Comparison of ENCODE assay signal across 12 cellular contexts in genomic region chr3:52524752-52525661, GRCh38. TPM values are rescaled to one million over a fixed set of nuclear protein-coding genes. Genes with fewer than 3 reads are reported as not detected.
A peak's percentile ranks its signal among the peaks of the same experiment; 100 is the strongest.
DNase-seq lines count a peak whose midpoint lies in the region; ATAC-seq, FAIRE-seq and TF ChIP-seq lines count a peak whose summit lies in the region.
"Had no signal": no experiment of that assay in that cellular context is flagged by ENCODE, and none has a peak within 500 bp of the region (broad histone marks: within the 10 kb centered on the region; RNA-seq: fewer than 3 reads in every experiment).

No MANE protein-coding gene starts in this region.

- peaks cover 7% of the 10 kb centered on the region for H3K79me2 ChIP-seq in endothelial cell of umbilical vein (ENCODE audit: control insufficient read depth, insufficient read depth, low read length)
- H3K79me2 ChIP-seq in HepG2 (ENCODE audit: insufficient read depth, low read length), result no peaks in the 10 kb centered on the region

- in situ Hi-C loops in HepG2 (cut with HindIII; ENCODE audit: extremely low pct_ligation_motif_present, low pct_unique_long_range_greater_than_20kb) (no loop called here), transverse colon (cut with MboI; ENCODE audit: low pct_ligation_motif_present in 1 of 4, low pct_unique_long_range_greater_than_20kb in 1 of 4, low sequenced_read_pairs in 3 of 4) (no loop called here)

- dilution Hi-C loops in endothelial cell of umbilical vein (cut with MboI; ENCODE audit: extremely low pct_ligation_motif_present, low sequenced_read_pairs), result no loop called here

- no peaks in the 10 kb centered on the region for H3K9me1 ChIP-seq in endothelial cell of umbilical vein (replicated peaks; ENCODE audit: control insufficient read depth, extremely low read depth, insufficient read depth, low read length)

- H3K9me3 ChIP-seq in endothelial cell of umbilical vein (replicated peaks; ENCODE audit: control insufficient read depth, insufficient read depth, low read length) (no peaks in the 10 kb centered on the region), HepG2 (ENCODE audit: low read length) (no peaks in the 10 kb centered on the region), transverse colon (no peaks in the 10 kb centered on the region)
- H3K9me3 ChIP-seq: A549 had no signal

- H3K27me3 ChIP-seq in endothelial cell of umbilical vein (ENCODE audit: control insufficient read depth in 2 of 2, insufficient read depth in 2 of 2, low read length in 2 of 2) (no peaks in the 10 kb centered on the region), HepG2 (ENCODE audit: control insufficient read depth in 1 of 2, insufficient read depth in 2 of 2, low read length in 2 of 2) (no peaks in the 10 kb centered on the region; a peak in 1 of 5 replicates), transverse colon (no peaks in the 10 kb centered on the region)

- no peak for FAIRE-seq in endothelial cell of umbilical vein (lab: Jason Lieb, UNC)
- FAIRE-seq in HepG2 (lab: Jason Lieb, UNC), result no peak
- FAIRE-seq: A549, frontal cortex, H54 had no signal

- H3K4me3 ChIP-seq in endothelial cell of umbilical vein (replicated peaks in 1 of 3; ENCODE audit: insufficient read depth in 1 of 3, low read depth in 1 of 3, low read length in 3 of 3) (no peak overlapping the region), HepG2 (replicated peaks in 1 of 3; ENCODE audit: insufficient read depth in 1 of 3, low read depth in 2 of 3, low read length in 3 of 3) (no peak overlapping the region), transverse colon (no peak overlapping the region)
- H3K4me3 ChIP-seq: A549 had no signal

- H3K4me1 ChIP-seq in endothelial cell of umbilical vein (ENCODE audit: control insufficient read depth, extremely low read depth, insufficient read depth, low read length) (peaks cover 10% of the 10 kb centered on the region), HepG2 (ENCODE audit: insufficient read depth, low read length) (peaks cover 17% of the 10 kb centered on the region), transverse colon (no peaks in the 10 kb centered on the region)
- H3K4me1 ChIP-seq: A549 had no signal

- H3K27ac ChIP-seq in endothelial cell of umbilical vein (ENCODE audit: insufficient read depth, low read depth, low read length) (peak overlapping the region; percentile 7), HepG2 (ENCODE audit: extremely low read length, insufficient read depth, low read length) (no peak overlapping the region), transverse colon (peak overlapping the region in 3 of 4 donors; percentile 8 to 41 (median 13))
- H3K27ac ChIP-seq: A549 had no signal

- TF ChIP-seq POLR2A in endothelial cell of umbilical vein (IDR thresholded peaks at IDR 0.05; ENCODE audit: low read depth, low read length) (peak; percentile 57), HepG2 (IDR thresholded peaks at IDR 0.05; ENCODE audit: insufficient read depth in 1 of 2, low read depth in 2 of 2, low read length in 2 of 2) (no peak; a peak in 1 of 4 replicates), transverse colon (IDR thresholded peaks at IDR 0.05) (no peak)

- peak; percentile 32 to 60 (median 42) for DNase-seq in NCI-H1417 (lab: John Stamatoyannopoulos, UW)
- DNase-seq in NCI-H1417 treated with DMSO at 0.1 percent for 48 hours (lab: John Stamatoyannopoulos, UW), result no peak
- DNase-seq in endothelial cell of umbilical vein (ENCODE audit: low read depth, low spot score), result peak; percentile 40
- no peak for DNase-seq in HepG2 (ENCODE audit: low spot score)
- no peak for DNase-seq in transverse colon
- DNase-seq in activated CD4-positive, alpha-beta T cell treated with anti-CD3 and anti-CD28 coated beads for 1 hour, result no peak

- POLR2A ChIA-PET in endothelial cell of umbilical vein (lab: Charles Lee), result interaction anchor here (0.6 to 1.4 kb wide), 3 partner anchors 13 to 604 kb away, joined by 3 read pairs; no protein-coding TSS in a partner anchor
- POLR2A ChIA-PET in HepG2 (lab: Yijun Ruan, JAX), result no interaction called here

- TF ChIP-seq RAD21 in HepG2 (CRISPR knock-in tag; IDR thresholded peaks at IDR 0.05), result no peak

- H3K36me3 ChIP-seq in endothelial cell of umbilical vein (ENCODE audit: control insufficient read depth in 2 of 2, extremely low read depth in 1 of 2, insufficient read depth in 2 of 2, low read length in 2 of 2), result peaks cover 22 to 71% of the 10 kb centered on the region in 2 experiments
- H3K36me3 ChIP-seq in HepG2 (replicated peaks in 1 of 2; ENCODE audit: control insufficient read depth in 1 of 2, insufficient read depth in 2 of 2, low read length in 2 of 2), result peaks cover 21 to 42% of the 10 kb centered on the region in 2 experiments
- no peaks in the 10 kb centered on the region for H3K36me3 ChIP-seq in transverse colon

- TF ChIP-seq CTCF in endothelial cell of umbilical vein (IDR thresholded peaks at IDR 0.05; ENCODE audit: extremely low read depth in 1 of 2, insufficient read depth in 1 of 2, low read depth in 1 of 2, low read length in 2 of 2), result no peak
- no peak for TF ChIP-seq CTCF in HepG2 (CRISPR knock-in tag; IDR thresholded peaks at IDR 0.05)
- no peak for TF ChIP-seq CTCF in transverse colon (IDR thresholded peaks at IDR 0.05)

- H3K9ac ChIP-seq in endothelial cell of umbilical vein (replicated peaks; ENCODE audit: extremely low read depth, insufficient read depth, low read length) (no peak overlapping the region), HepG2 (ENCODE audit: insufficient read depth, low read depth, low read length) (no peak overlapping the region)

- CTCF ChIA-PET in endothelial cell of umbilical vein (lab: Charles Lee), result interaction anchor here (1.1 to 1.4 kb wide), 3 partner anchors 11 to 55 kb away, joined by 3 to 6 read pairs (median 3); partner anchors contain the start of gene UQCC5
- CTCF ChIA-PET in HepG2 (lab: Yijun Ruan, JAX; ENCODE audit: low intra/inter-chr PET ratio, low total read pairs), result no interaction called here

- BruUV-seq in endothelial cell of umbilical vein (replicated peaks; lab: Mats Ljungman, UMichigan) (no TSS peak), HepG2 (replicated peaks; lab: Mats Ljungman, UMichigan) (no TSS peak)

- ATAC-seq in HepG2 (no peak), HG02798 (IDR thresholded peaks at IDR 0.05; ENCODE audit: poor library complexity, unreplicated experiment) (no peak), GM18870 (IDR thresholded peaks at IDR 0.05; ENCODE audit: unreplicated experiment) (no peak)
- ATAC-seq: A549 had no signal

- TF ChIP-seq EP300 in HepG2 (IDR thresholded peaks at IDR 0.05; ENCODE audit: low read depth in 2 of 2, low read length in 2 of 2), result no peak
- TF ChIP-seq EP300 in HepG2 (CRISPR knock-in tag; IDR thresholded peaks at IDR 0.05; ENCODE audit: borderline replicate concordance), result no peak
- no peak for TF ChIP-seq EP300 in transverse colon (IDR thresholded peaks at IDR 0.05; ENCODE audit: low read depth)

- intact Hi-C loops in endothelial cell of umbilical vein (cut with micrococcal nuclease) (no loop called here), HepG2 (cut with micrococcal nuclease; ENCODE audit: unreplicated experiment) (no loop called here), transverse colon (cut with DNase I; ENCODE audit: low total_unique reads) (no loop called here)

- H3K4me2 ChIP-seq in endothelial cell of umbilical vein (ENCODE audit: insufficient read depth, low read length) (no peak overlapping the region), HepG2 (ENCODE audit: low read depth, low read length) (no peak overlapping the region)
- H3K4me2 ChIP-seq: A549 had no signal

- 100% methylated on average over 7 of the region's 34 CpGs for WGBS in HepG2 (ENCODE audit: low lambda C conversion rate)
- WGBS in transverse colon (ENCODE audit: low coverage in 1 of 2), 2 donors, result 80 to 100% methylated on average over 1 to 22 of the region's 34 CpGs

- H2AFZ ChIP-seq in endothelial cell of umbilical vein (ENCODE audit: low read depth, low read length) (no peak overlapping the region), HepG2 (ENCODE audit: low read length) (no peak overlapping the region)

- H4K20me1 ChIP-seq in endothelial cell of umbilical vein (replicated peaks; ENCODE audit: control insufficient read depth, extremely low read depth, insufficient read depth, low read length) (no peaks in the 10 kb centered on the region), HepG2 (ENCODE audit: insufficient read depth, low read length) (no peaks in the 10 kb centered on the region)

RNA-seq across cellular contexts. Expression of gene NT5DC2, which starts 8.7 kb away (rescaled TPM):
- total RNA-seq in endothelial cell of umbilical vein (298 and 327 TPM in 2 replicates), HepG2 (2016; rRNA removed; fragmentation: Illumina TruSeq; extraction: Trizol) (105 and 131 TPM in 2 replicates), transverse colon (10 to 100 TPM in 2 of 4 donors, 1 to 10 TPM in 1, not detected in 1; 5.5 to 16.7 (median 14.9) TPM)
- polyA plus RNA-seq in endothelial cell of umbilical vein (402 and 516 TPM in 2 replicates), HepG2 (2011; rRNA removed) (217 and 240 TPM in 2 replicates)
- 255 and 292 TPM in 2 replicates for polyA plus RNA-seq in endothelial cell of umbilical vein (2011; cell fraction: cytosol; rRNA removed)
- polyA plus RNA-seq in endothelial cell of umbilical vein (2011; cell fraction: nucleus; rRNA removed), result 357 and 428 TPM in 2 replicates
- polyA plus RNA-seq in endothelial cell of umbilical vein (2012), result 145 and 210 TPM in 2 replicates
- 347 and 373 TPM in 2 replicates for polyA minus RNA-seq in endothelial cell of umbilical vein
- polyA minus RNA-seq in endothelial cell of umbilical vein (2011; cell fraction: cytosol; rRNA and poly(A)+ RNA removed), result 52.0 TPM
- 114 and 115 TPM in 2 replicates for polyA minus RNA-seq in endothelial cell of umbilical vein (2011; cell fraction: nucleus; rRNA and poly(A)+ RNA removed)
- 335 and 351 TPM in 2 replicates for total RNA-seq in HepG2 (2016; cell fraction: cytosol; rRNA removed; fragmentation: Illumina TruSeq; extraction: Trizol; ENCODE audit: low read depth)
- total RNA-seq in HepG2 (2016; cell fraction: insoluble cytoplasmic fraction; rRNA removed; fragmentation: Illumina TruSeq; extraction: Trizol), result 92.9 and 127 TPM in 2 replicates
- 398 and 413 TPM in 2 replicates for total RNA-seq in HepG2 (2016; cell fraction: membrane; rRNA removed; fragmentation: Illumina TruSeq; extraction: Trizol)
- total RNA-seq in HepG2 (2016; cell fraction: nucleus; rRNA removed; fragmentation: Illumina TruSeq; extraction: Trizol), result 102 and 116 TPM in 2 replicates
- 148 and 220 TPM in 2 replicates for polyA plus RNA-seq in HepG2 (2011; cell fraction: cytosol; rRNA removed)
- polyA plus RNA-seq in HepG2 (2011; cell fraction: nucleus; rRNA removed), result 493 and 549 TPM in 2 replicates
- polyA plus RNA-seq in HepG2 (2012), result 109 and 144 TPM in 2 replicates
- polyA plus RNA-seq in HepG2 (2016; cell fraction: cytosol; fragmentation: Illumina TruSeq; extraction: Trizol; ENCODE audit: low read depth), result 760 and 829 TPM in 2 replicates
- polyA plus RNA-seq in HepG2 (2016; cell fraction: insoluble cytoplasmic fraction; fragmentation: Illumina TruSeq; extraction: Trizol; ENCODE audit: low read depth), result 161 and 192 TPM in 2 replicates
- 646 and 710 TPM in 2 replicates for polyA plus RNA-seq in HepG2 (2016; cell fraction: membrane; fragmentation: Illumina TruSeq; extraction: Trizol; ENCODE audit: low read depth)
- polyA plus RNA-seq in HepG2 (2016; cell fraction: nucleus; fragmentation: Illumina TruSeq; extraction: Trizol; ENCODE audit: insufficient read depth, low read depth), result 319 and 344 TPM in 2 replicates
- 166 and 240 TPM in 2 replicates for polyA minus RNA-seq in HepG2 (2011; rRNA and poly(A)+ RNA removed; ENCODE audit: low replicate concordance)
- 60.3 and 89.1 TPM in 2 replicates for polyA minus RNA-seq in HepG2 (2011; cell fraction: cytosol; rRNA and poly(A)+ RNA removed)
- polyA minus RNA-seq in HepG2 (2011; cell fraction: nucleus; rRNA and poly(A)+ RNA removed), result 74.0 and 75.3 TPM in 2 replicates

RNA-seq across cellular contexts. Expression of gene UQCC5, which starts 11.4 kb away (rescaled TPM):
- 22.6 and 34.6 TPM in 2 replicates for total RNA-seq in endothelial cell of umbilical vein
- polyA plus RNA-seq in endothelial cell of umbilical vein, result 9.9 and 28.2 TPM in 2 replicates
- polyA plus RNA-seq in endothelial cell of umbilical vein (2011; cell fraction: cytosol; rRNA removed), result 28.9 and 42.1 TPM in 2 replicates
- polyA plus RNA-seq in endothelial cell of umbilical vein (2011; cell fraction: nucleus; rRNA removed), result 2.6 and 33.3 TPM in 2 replicates
- polyA plus RNA-seq in endothelial cell of umbilical vein (2012), result 45.1 and 51.6 TPM in 2 replicates
- polyA minus RNA-seq in endothelial cell of umbilical vein, result 7.4 and 8.1 TPM in 2 replicates
- polyA minus RNA-seq in endothelial cell of umbilical vein (2011; cell fraction: cytosol; rRNA and poly(A)+ RNA removed), result 15.5 TPM
- polyA minus RNA-seq in endothelial cell of umbilical vein (2011; cell fraction: nucleus; rRNA and poly(A)+ RNA removed), result 5.8 and 6.4 TPM in 2 replicates
- total RNA-seq in HepG2 (2016; rRNA removed; fragmentation: Illumina TruSeq; extraction: Trizol), result 29.5 and 33.7 TPM in 2 replicates
- 45.8 and 54.6 TPM in 2 replicates for total RNA-seq in HepG2 (2016; cell fraction: cytosol; rRNA removed; fragmentation: Illumina TruSeq; extraction: Trizol; ENCODE audit: low read depth)
- total RNA-seq in HepG2 (2016; cell fraction: insoluble cytoplasmic fraction; rRNA removed; fragmentation: Illumina TruSeq; extraction: Trizol), result 26.7 and 30.2 TPM in 2 replicates
- total RNA-seq in HepG2 (2016; cell fraction: membrane; rRNA removed; fragmentation: Illumina TruSeq; extraction: Trizol), result 28.0 and 35.7 TPM in 2 replicates
- 13.6 and 19.8 TPM in 2 replicates for total RNA-seq in HepG2 (2016; cell fraction: nucleus; rRNA removed; fragmentation: Illumina TruSeq; extraction: Trizol)
- polyA plus RNA-seq in HepG2 (2011; rRNA removed), result 15.4 and 15.7 TPM in 2 replicates
- 16.5 and 17.9 TPM in 2 replicates for polyA plus RNA-seq in HepG2 (2011; cell fraction: cytosol; rRNA removed)
- polyA plus RNA-seq in HepG2 (2011; cell fraction: nucleus; rRNA removed), result 23.9 and 45.2 TPM in 2 replicates
- 7.0 and 36.2 TPM in 2 replicates for polyA plus RNA-seq in HepG2 (2012)
- 58.7 and 84.5 TPM in 2 replicates for polyA plus RNA-seq in HepG2 (2016; cell fraction: cytosol; fragmentation: Illumina TruSeq; extraction: Trizol; ENCODE audit: low read depth)
- 49.0 and 49.7 TPM in 2 replicates for polyA plus RNA-seq in HepG2 (2016; cell fraction: insoluble cytoplasmic fraction; fragmentation: Illumina TruSeq; extraction: Trizol; ENCODE audit: low read depth)
- polyA plus RNA-seq in HepG2 (2016; cell fraction: membrane; fragmentation: Illumina TruSeq; extraction: Trizol; ENCODE audit: low read depth), result 35.2 and 53.6 TPM in 2 replicates
- 38.0 and 44.8 TPM in 2 replicates for polyA plus RNA-seq in HepG2 (2016; cell fraction: nucleus; fragmentation: Illumina TruSeq; extraction: Trizol; ENCODE audit: insufficient read depth, low read depth)
- polyA minus RNA-seq in HepG2 (2011; rRNA and poly(A)+ RNA removed; ENCODE audit: low replicate concordance), result 9.6 and 17.6 TPM in 2 replicates
- polyA minus RNA-seq in HepG2 (2011; cell fraction: cytosol; rRNA and poly(A)+ RNA removed), result 5.4 and 10.7 TPM in 2 replicates
- 13.0 and 14.4 TPM in 2 replicates for polyA minus RNA-seq in HepG2 (2011; cell fraction: nucleus; rRNA and poly(A)+ RNA removed)
- 10 to 100 TPM in 1 of 4 donors, 1 to 10 TPM in 2, not detected in 1; 2.6 to 22.1 (median 4.0) TPM for total RNA-seq in transverse colon

RNA-seq across cellular contexts. Expression of gene STAB1, which starts 29.9 kb away (rescaled TPM):
- total RNA-seq in endothelial cell of umbilical vein (340 and 369 TPM in 2 replicates), HepG2 (2016; rRNA removed; fragmentation: Illumina TruSeq; extraction: Trizol) (0.09 and 0.28 TPM in 2 replicates), transverse colon (100 to 1,000 TPM in 1 of 4 donors, 10 to 100 TPM in 3; 42.6 to 152 (median 70.3) TPM)
- polyA plus RNA-seq in endothelial cell of umbilical vein (369 and 413 TPM in 2 replicates), HepG2 (2011; rRNA removed) (0.34 and 0.59 TPM in 2 replicates)
- 195 and 214 TPM in 2 replicates for polyA plus RNA-seq in endothelial cell of umbilical vein (2011; cell fraction: cytosol; rRNA removed)
- polyA plus RNA-seq in endothelial cell of umbilical vein (2011; cell fraction: nucleus; rRNA removed), result 2,566 and 2,674 TPM in 2 replicates
- polyA plus RNA-seq in endothelial cell of umbilical vein (2012), result 262 and 312 TPM in 2 replicates
- 291 and 381 TPM in 2 replicates for polyA minus RNA-seq in endothelial cell of umbilical vein
- polyA minus RNA-seq in endothelial cell of umbilical vein (2011; cell fraction: cytosol; rRNA and poly(A)+ RNA removed), result not detected
- 622 and 778 TPM in 2 replicates for polyA minus RNA-seq in endothelial cell of umbilical vein (2011; cell fraction: nucleus; rRNA and poly(A)+ RNA removed)
- not detected in 2 replicates for total RNA-seq in HepG2 (2016; cell fraction: cytosol; rRNA removed; fragmentation: Illumina TruSeq; extraction: Trizol; ENCODE audit: low read depth)
- 0.11 and 0.18 TPM in 2 replicates for total RNA-seq in HepG2 (2016; cell fraction: insoluble cytoplasmic fraction; rRNA removed; fragmentation: Illumina TruSeq; extraction: Trizol)
- total RNA-seq in HepG2 (2016; cell fraction: membrane; rRNA removed; fragmentation: Illumina TruSeq; extraction: Trizol), result 0.31 TPM in 1 of 2 replicates, not detected in the other
- 0.13 and 0.16 TPM in 2 replicates for total RNA-seq in HepG2 (2016; cell fraction: nucleus; rRNA removed; fragmentation: Illumina TruSeq; extraction: Trizol)
- 0.13 and 0.16 TPM in 2 replicates for polyA plus RNA-seq in HepG2 (2011; cell fraction: cytosol; rRNA removed)
- polyA plus RNA-seq in HepG2 (2011; cell fraction: nucleus; rRNA removed), result 4.1 and 4.3 TPM in 2 replicates
- polyA plus RNA-seq in HepG2 (2012), result 0.23 and 0.24 TPM in 2 replicates
- polyA plus RNA-seq in HepG2 (2016; cell fraction: cytosol; fragmentation: Illumina TruSeq; extraction: Trizol; ENCODE audit: low read depth), result 0.02 and 0.14 TPM in 2 replicates
- 0.10 TPM in 1 of 2 replicates, not detected in the other for polyA plus RNA-seq in HepG2 (2016; cell fraction: insoluble cytoplasmic fraction; fragmentation: Illumina TruSeq; extraction: Trizol; ENCODE audit: low read depth)
- polyA plus RNA-seq in HepG2 (2016; cell fraction: membrane; fragmentation: Illumina TruSeq; extraction: Trizol; ENCODE audit: low read depth), result not detected in 2 replicates
- polyA plus RNA-seq in HepG2 (2016; cell fraction: nucleus; fragmentation: Illumina TruSeq; extraction: Trizol; ENCODE audit: insufficient read depth, low read depth), result 0.30 TPM in 1 of 2 replicates, not detected in the other
- polyA minus RNA-seq in HepG2 (2011; rRNA and poly(A)+ RNA removed; ENCODE audit: low replicate concordance), result 0.26 and 1.0 TPM in 2 replicates
- polyA minus RNA-seq in HepG2 (2011; cell fraction: cytosol; rRNA and poly(A)+ RNA removed), result 0.30 TPM in 1 of 2 replicates, not detected in the other
- polyA minus RNA-seq in HepG2 (2011; cell fraction: nucleus; rRNA and poly(A)+ RNA removed), result 0.50 and 0.90 TPM in 2 replicates
- total RNA-seq: OCI-LY7 had no signal
- polyA plus RNA-seq: A549 had no signal

Comparison
In these comparisons a context has a peak if more than half of its experiments do, and no peak if none do; other contexts are left out.
1. DNase-seq: peak in NCI-H1417 (3 of 3) and endothelial cell of umbilical vein (single experiment); none in NCI-H1417 treated with DMSO at 0.1 percent for 48 hours (single experiment), HepG2 (single experiment), transverse colon (single experiment) and activated CD4-positive, alpha-beta T cell treated with anti-CD3 and anti-CD28 coated beads for 1 hour (single experiment).
2. RNA of gene NT5DC2, which starts 8.7 kb away (total RNA-seq): 298 to 327 TPM in endothelial cell of umbilical vein and 92.9 to 413 TPM in HepG2; 5.5 to 16.7 TPM in transverse colon; every median in the first group is over 4 times any median in the second.
3. RNA of gene STAB1, which starts 29.9 kb away (total RNA-seq): 340 to 369 TPM in endothelial cell of umbilical vein and 42.6 to 152 TPM in transverse colon; 0.09 to 0.31 TPM in HepG2; every median in the first group is over 10 times any median in the second.